Comparison of ENCODE assay signal across 14 cellular contexts in genomic region chr10:97159906-97160305, GRCh38. TPM values are rescaled to one million over a fixed set of nuclear protein-coding genes. Genes with fewer than 3 reads are reported as not detected.
DNase-seq lines count a peak whose midpoint lies in the region; ATAC-seq and TF ChIP-seq lines count a peak whose summit lies in the region.
"Had no signal": no experiment of that assay in that cellular context is flagged by ENCODE, and none has a peak within 500 bp of the region (broad histone marks: within the 10 kb centered on the region; RNA-seq: fewer than 3 reads in every experiment).

No MANE protein-coding gene starts in this region.

- DNase-seq in activated effector memory CD4-positive, alpha-beta T cell treated with anti-CD3 and anti-CD28 coated beads, Interleukin-2, amount 50 U/mL, for 16 hours, result peak; percentile 53
- no peak for DNase-seq in activated effector memory CD4-positive, alpha-beta T cell treated with Interleukin-2 at 50 U/mL for 16 hours
- DNase-seq in endodermal cell (peak; percentile 30), renal cortical epithelial cell (ENCODE audit: low read depth) (peak; percentile 1), body of pancreas (no peak), T-cell (no peak)
- DNase-seq in stimulated activated naive B cell treated with anti-CD40 and anti-IgM and Interleukin-4, amounts not matched to agents 10 μg/mL and 1 μg/mL and 100 μg/mL, for 72 hours, result no peak
- DNase-seq: 8988T; AML-193; Calu3; CD4-positive, alpha-beta T cell; DMS 273 treated with DMSO at 0.1 percent for 48 hours; GM23248 had no signal

- H3K9me3 Mint-ChIP-seq in endodermal cell, result no peaks in the 10 kb centered on the region
- no peaks in the 10 kb centered on the region for H3K9me3 Mint-ChIP-seq in stimulated activated naive B cell treated with anti-CD40 and anti-IgM and Interleukin-4, amounts not matched to agents 10 μg/mL and 1 μg/mL and 100 μg/mL, for 72 hours
- H3K9me3 Mint-ChIP-seq in T-cell, result no peaks in the 10 kb centered on the region
- H3K9me3 Mint-ChIP-seq: CD4-positive, alpha-beta T cell had no signal

- TF ChIP-seq CTCF in endodermal cell (conservative IDR thresholded peaks at IDR 0.05) (no peak), body of pancreas (IDR thresholded peaks at IDR 0.05) (no peak)

- H3K36me3 ChIP-seq in endodermal cell (ENCODE audit: control insufficient read depth, insufficient read depth, low read length) (no peaks in the 10 kb centered on the region), body of pancreas (replicated peaks in 1 of 2; ENCODE audit: insufficient read depth in 1 of 2, low read depth in 2 of 2) (no peaks in the 10 kb centered on the region)

- H3K27ac ChIP-seq in endodermal cell (ENCODE audit: low read depth, low read length) (no peak overlapping the region), body of pancreas (no peak overlapping the region)
- H3K27ac ChIP-seq: GM23248 had no signal

- no peak for ATAC-seq in stimulated activated naive B cell treated with anti-CD40 and anti-IgM and Interleukin-4, amounts not matched to agents 10 μg/mL and 1 μg/mL and 100 μg/mL, for 72 hours (replicated peaks)
- ATAC-seq in body of pancreas, result no peak
- no peak for ATAC-seq in T-cell (replicated peaks in 1 of 4)
- ATAC-seq: GM12878 had no signal

- no peaks in the 10 kb centered on the region for H3K27me3 ChIP-seq in endodermal cell (ENCODE audit: control insufficient read depth, insufficient read depth, low read length, poor library complexity, severe bottlenecking)
- no peaks in the 10 kb centered on the region for H3K27me3 ChIP-seq in body of pancreas

- H3K27ac Mint-ChIP-seq in endodermal cell (no peak overlapping the region), T-cell (no peak overlapping the region)
- H3K27ac Mint-ChIP-seq in stimulated activated naive B cell treated with anti-CD40 and anti-IgM and Interleukin-4, amounts not matched to agents 10 μg/mL and 1 μg/mL and 100 μg/mL, for 72 hours, result no peak overlapping the region
- H3K27ac Mint-ChIP-seq: CD4-positive, alpha-beta T cell had no signal

- no peak overlapping the region for H3K9ac ChIP-seq in endodermal cell (ENCODE audit: extremely low read depth, low read length, poor library complexity, severe bottlenecking)
- H3K9ac ChIP-seq: GM23248 had no signal

- H3K4me1 Mint-ChIP-seq in endodermal cell (no peaks in the 10 kb centered on the region), T-cell (no peaks in the 10 kb centered on the region)
- H3K4me1 Mint-ChIP-seq in stimulated activated naive B cell treated with anti-CD40 and anti-IgM and Interleukin-4, amounts not matched to agents 10 μg/mL and 1 μg/mL and 100 μg/mL, for 72 hours, result peaks cover 0 to 3% of the 10 kb centered on the region in 2 donors

- H3K9me3 ChIP-seq in endodermal cell (ENCODE audit: control insufficient read depth, low read length), result no peaks in the 10 kb centered on the region
- no peaks in the 10 kb centered on the region for H3K9me3 ChIP-seq in body of pancreas

- no peaks in the 10 kb centered on the region for H3K36me3 Mint-ChIP-seq in endodermal cell (ENCODE audit: low read depth)
- no peaks in the 10 kb centered on the region for H3K36me3 Mint-ChIP-seq in stimulated activated naive B cell treated with anti-CD40 and anti-IgM and Interleukin-4, amounts not matched to agents 10 μg/mL and 1 μg/mL and 100 μg/mL, for 72 hours
- H3K36me3 Mint-ChIP-seq in T-cell, result no peaks in the 10 kb centered on the region

- CTCF ChIA-PET in T-cell (lab: Charles Lee), result no interaction called here

- no peak for TF ChIP-seq POLR2A in body of pancreas (IDR thresholded peaks at IDR 0.05)

- 94 to 100% methylated on average over 2 to 3 of the region's 3 CpGs for WGBS in endodermal cell (ENCODE audit: insufficient coverage in 1 of 2, insufficient read length in 1 of 2), 2 experiments
- WGBS in body of pancreas, 2 donors, result 89 to 100% methylated on average over 1 to 3 of the region's 3 CpGs

- H3K4me3 Mint-ChIP-seq in endodermal cell, result no peak overlapping the region
- H3K4me3 Mint-ChIP-seq in stimulated activated naive B cell treated with anti-CD40 and anti-IgM and Interleukin-4, amounts not matched to agents 10 μg/mL and 1 μg/mL and 100 μg/mL, for 72 hours, result no peak overlapping the region
- no peak overlapping the region for H3K4me3 Mint-ChIP-seq in T-cell
- H3K4me3 Mint-ChIP-seq: CD4-positive, alpha-beta T cell had no signal

- POLR2A ChIA-PET in T-cell (lab: Charles Lee), result no interaction called here

- no peaks in the 10 kb centered on the region for H3K4me1 ChIP-seq in endodermal cell (ENCODE audit: control insufficient read depth, insufficient read depth, low read length)
- H3K4me1 ChIP-seq in body of pancreas, result no peaks in the 10 kb centered on the region

- intact Hi-C loops in body of pancreas (cut with DNase I), result no loop called here

- H3K27me3 Mint-ChIP-seq in endodermal cell (ENCODE audit: insufficient read depth) (no peaks in the 10 kb centered on the region), T-cell (no peaks in the 10 kb centered on the region)
- peaks cover 0 to 8% of the 10 kb centered on the region in 2 donors for H3K27me3 Mint-ChIP-seq in stimulated activated naive B cell treated with anti-CD40 and anti-IgM and Interleukin-4, amounts not matched to agents 10 μg/mL and 1 μg/mL and 100 μg/mL, for 72 hours
- H3K27me3 Mint-ChIP-seq: CD4-positive, alpha-beta T cell had no signal

- H3K4me3 ChIP-seq in endodermal cell (ENCODE audit: low read length) (no peak overlapping the region), body of pancreas (no peak overlapping the region)
- H3K4me3 ChIP-seq: GM12878, GM23248 had no signal

RNA-seq across cellular contexts. Expression of gene SLIT1, which starts 25.9 kb away (rescaled TPM):
- total RNA-seq in endodermal cell (1 to 10 TPM in 1 of 2 donors, under 1 TPM in 1; 0.97 to 2.4 TPM), renal cortical epithelial cell (under 0.01 TPM in 1 of 2 replicates, not detected in the other), body of pancreas (under 1 TPM; 0.78 to 0.99 TPM), T-cell (under 1 TPM; 0.29 to 0.56 (median 0.49) TPM)
- 22.5 TPM for polyA plus RNA-seq in endodermal cell (2013, experiment 1 of 2)
- polyA plus RNA-seq in endodermal cell (2013, experiment 2 of 2), result 23.2 TPM
- total RNA-seq: Calu3, GM23248 had no signal
- polyA plus RNA-seq: GM23248 had no signal

Comparison
In these comparisons a context has a peak if more than half of its experiments do, and no peak if none do; other contexts are left out.
1. DNase-seq: peak in activated effector memory CD4-positive, alpha-beta T cell treated with anti-CD3 and anti-CD28 coated beads, Interleukin-2, amount 50 U/mL, for 16 hours (single experiment), endodermal cell (single experiment) and renal cortical epithelial cell (single experiment); none in activated effector memory CD4-positive, alpha-beta T cell treated with Interleukin-2 at 50 U/mL for 16 hours (single experiment), stimulated activated naive B cell treated with anti-CD40 and anti-IgM and Interleukin-4, amounts not matched to agents 10 μg/mL and 1 μg/mL and 100 μg/mL, for 72 hours (single experiment), body of pancreas (0 of 4) and T-cell (0 of 34).